ENCODE assay signal across 34 cellular contexts in genomic region chr6:34558172-34558714, GRCh38. TPM values are rescaled to one million over a fixed set of nuclear protein-coding genes. Genes with fewer than 3 reads are reported as not detected.
"Had no signal": no experiment of that assay in that cellular context is flagged by ENCODE, and none has a peak within 500 bp of the region (broad histone marks: within the 10 kb centered on the region; RNA-seq: fewer than 3 reads in every experiment).

No MANE protein-coding gene starts in this region.

- H3K4me3 ChIP-seq: adrenal gland, ascending aorta, body of pancreas, breast epithelium, cardiac muscle cell had no signal

- H3K36me3 ChIP-seq: adrenal gland, ascending aorta, brain microvascular endothelial cell, breast epithelium, cardiac muscle cell had no signal

- FAIRE-seq: astrocyte, bronchial epithelial cell had no signal

- H3K27ac ChIP-seq: adrenal gland, ascending aorta, body of pancreas, brain microvascular endothelial cell, breast epithelium, cardiac muscle cell had no signal

- H3K27me3 ChIP-seq: adrenal gland, ascending aorta, body of pancreas, brain microvascular endothelial cell, breast epithelium, cardiac muscle cell had no signal

- H3K9me3 ChIP-seq: adrenal gland, body of pancreas, breast epithelium had no signal

- DNase-seq: activated effector memory CD4-positive, alpha-beta T cell treated with anti-CD3 and anti-CD28 coated beads, Interleukin-2, amount 50 U/mL, for 16 hours; activated effector memory CD4-positive, alpha-beta T cell treated with Interleukin-2 at 50 U/mL for 16 hours; activated gamma-delta T cell; activated gamma-delta T cell treated with Interleukin-2 at 50 U/mL for 16 hours; activated naive CD4-positive, alpha-beta T cell; activated naive CD4-positive, alpha-beta T cell treated with anti-CD3 and anti-CD28 coated beads for 36 hours; activated naive CD4-positive, alpha-beta T cell treated with anti-CD3 and anti-CD28 coated beads, Interleukin-2, amount 10 ng/mL, durations not matched to agents 7 days and 5 days; activated naive CD4-positive, alpha-beta T cell treated with anti-CD3 and anti-CD28 coated beads, Interleukin-2, amount 50 U/mL, for 16 hours; activated naive CD4-positive, alpha-beta T cell treated with Interleukin-2 at 50 U/mL for 16 hours; activated naive CD8-positive, alpha-beta T cell treated with anti-CD3 and anti-CD28 coated beads for 36 hours; activated naive CD8-positive, alpha-beta T cell treated with anti-CD3 and anti-CD28 coated beads, Interleukin-2, amount 10 ng/mL, durations not matched to agents 7 days and 5 days; activated naive CD8-positive, alpha-beta T cell treated with anti-CD3 and anti-CD28 coated beads, Interleukin-2, amount 50 U/mL, for 24 hours; activated T-cell treated with anti-CD3 and anti-CD28 coated beads, Interleukin-2, amount 50 U/mL, for 24 hours; activated T-cell treated with anti-CD3 and anti-CD28 coated beads, Interleukin-2, amount 50 U/mL, for 4 hours; activated T-cell treated with anti-CD3 and anti-CD28 coated beads, Interleukin-2, amount 50 U/mL, for 48 hours; activated T-cell treated with anti-CD3 and anti-CD28 coated beads, Interleukin-2, amount 50 U/mL, for 72 hours; adrenal gland; amniotic stem cell; amygdala; anterior cingulate cortex; aorta; body of pancreas; brain microvascular endothelial cell; caudate nucleus; central memory CD4-positive, alpha-beta T cell; cerebellar nuclear complex had no signal

- H3K4me1 ChIP-seq: adrenal gland, ascending aorta, body of pancreas, breast epithelium had no signal

- ATAC-seq: activated naive CD4-positive, alpha-beta T cell treated with anti-CD3 and anti-CD28 coated beads, Interleukin-2, amount 50 U/mL, for 72 hours; activated naive CD8-positive, alpha-beta T cell treated with anti-CD3 and anti-CD28 coated beads, Interleukin-2, amount 50 U/mL, for 24 hours; activated T-cell treated with anti-CD3 and anti-CD28 coated beads, Interleukin-2, amount 50 U/mL, for 4 hours; activated T-cell treated with anti-CD3 and anti-CD28 coated beads, Interleukin-2, amount 50 U/mL, for 72 hours; activated T-helper 17 cell treated with anti-CD3 and anti-CD28 coated beads, Interleukin-2, amount 50 U/mL, for 72 hours; body of pancreas had no signal

RNA-seq across cellular contexts. Expression of gene SPDEF, which starts 2.1 kb away (rescaled TPM):
- total RNA-seq: activated naive CD8-positive, alpha-beta T cell treated with anti-CD3 and anti-CD28 coated beads for 36 hours; activated naive CD8-positive, alpha-beta T cell treated with anti-CD3 and anti-CD28 coated beads, Interleukin-2, amount 10 ng/mL, durations not matched to agents 7 days and 5 days; activated T-helper 1 cell treated with anti-CD3 and anti-CD28 coated beads, Interleukin-12 subunit alpha, Interleukin-12 subunit beta, Interleukin-2, Interleukin-4 antibody, amounts not matched to agents 30 ng/mL and 10 ng/mL and 1 ng/mL, durations not matched to agents 14 hours and 24 hours and 36 hours; ascending aorta; body of pancreas had no signal
- polyA plus RNA-seq: cardiac muscle cell had no signal
